24 cellular contexts compared by ENCODE assay signal in the genomic region with DNA sequence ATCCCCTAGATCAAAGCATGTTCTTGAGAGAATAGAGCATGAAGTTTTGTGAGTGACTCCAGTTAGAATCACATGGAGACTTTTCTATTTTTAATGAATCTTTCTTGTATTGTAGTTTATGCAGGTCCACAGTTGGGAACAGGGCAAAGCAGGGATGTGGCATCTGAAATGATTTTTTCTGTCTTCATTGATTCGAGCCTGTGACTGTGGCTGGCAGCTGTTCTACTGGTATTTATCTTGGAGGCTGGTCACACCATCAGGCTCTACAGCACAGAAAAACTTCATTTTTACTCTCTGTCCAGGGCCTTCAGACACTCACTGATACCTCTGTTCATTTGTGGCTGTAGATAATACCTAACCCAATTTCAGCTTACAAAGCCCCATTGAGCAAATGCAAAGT.
"Had no signal": no experiment of that assay in that cellular context is flagged by ENCODE, and none has a peak within 500 bp of the region (broad histone marks: within the 10 kb centered on the region; RNA-seq: fewer than 3 reads in every experiment).

No MANE protein-coding gene starts in this region.

- DNase-seq: activated B cell treated with CpG ODN at 0.5 μM for 24 hours; activated CD4-positive, alpha-beta T cell treated with anti-CD3 and anti-CD28 coated beads for 48 hours; activated CD4-positive, alpha-beta T cell treated with anti-CD3 and anti-CD28 coated beads, Interleukin-2, amount 50 U/mL, for 1 hour; activated CD4-positive, alpha-beta T cell treated with anti-CD3 and anti-CD28 coated beads, Interleukin-2, amount 50 U/mL, for 48 hours; activated CD8-positive, alpha-beta memory T cell treated with anti-CD3 and anti-CD28 coated beads for 24 hours; activated CD8-positive, alpha-beta T cell treated with anti-CD3 and anti-CD28 coated beads for 36 hours; activated effector memory CD4-positive, alpha-beta T cell treated with Interleukin-2 at 50 U/mL for 16 hours; activated gamma-delta T cell treated with Interleukin-2 at 50 U/mL for 16 hours; activated naive CD4-positive, alpha-beta T cell treated with anti-CD3 and anti-CD28 coated beads, Interleukin-2, amount 50 U/mL, for 16 hours; activated naive CD4-positive, alpha-beta T cell treated with Interleukin-2 at 50 U/mL for 16 hours; activated T-cell treated with anti-CD3 and anti-CD28 coated beads, Interleukin-2, amount 50 U/mL, for 4 hours; amniotic stem cell; anterior cingulate cortex; brain microvascular endothelial cell; dorsolateral prefrontal cortex; effector memory CD4-positive, alpha-beta T cell; endodermal cell; foreskin fibroblast; gastrocnemius medialis; glutamatergic neuron; T-helper 1 cell; T-helper 17 cell; T1000; WERI-Rb-1 had no signal
